8 cellular contexts compared by ENCODE assay signal in the genomic region with DNA sequence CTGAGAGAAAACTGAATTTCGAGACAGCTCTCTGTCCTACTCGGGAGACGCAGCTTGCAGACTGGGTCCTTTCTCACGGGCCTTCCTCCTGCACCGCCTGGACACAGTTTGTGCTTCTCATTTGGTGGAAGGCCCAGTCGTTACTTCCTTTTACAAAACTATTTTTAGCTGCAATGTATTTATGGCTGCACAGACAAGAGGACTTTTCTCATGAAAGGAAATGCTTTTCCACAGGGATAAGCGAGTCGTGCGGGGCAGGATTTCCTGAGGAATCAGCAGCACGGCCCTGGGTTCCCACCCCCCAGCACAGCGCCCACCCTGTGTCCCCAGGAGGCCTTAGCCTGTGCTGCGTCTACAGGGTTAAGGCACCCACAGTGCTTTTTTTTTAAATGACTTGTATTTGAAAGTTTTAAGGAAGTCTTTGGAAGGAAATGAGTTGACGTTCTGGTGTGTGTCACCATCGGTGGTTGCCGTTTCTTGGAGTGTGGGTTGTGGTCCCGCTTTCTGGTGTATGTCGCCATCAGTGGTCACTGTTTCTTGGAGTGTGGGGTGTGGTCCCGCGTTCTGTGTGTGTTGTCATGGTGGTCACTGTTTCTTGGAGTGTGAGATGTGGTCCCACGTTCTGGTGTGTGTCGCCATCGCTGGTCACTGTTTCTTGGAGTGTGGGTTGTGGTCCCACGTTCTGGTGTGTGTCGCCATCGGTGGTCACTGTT. TPM values are rescaled to one million over a fixed set of nuclear protein-coding genes. Genes with fewer than 3 reads are reported as not detected.
DNase-seq lines count a peak whose midpoint lies in the region; ATAC-seq and TF ChIP-seq lines count a peak whose summit lies in the region.

No MANE protein-coding gene starts in this region.

- H3K27ac Mint-ChIP-seq in stimulated activated naive CD8-positive, alpha-beta T cell treated with anti-CD3 and anti-CD28 coated beads, Interleukin-15, amount 100 ng/mL, for 72 hours: peak overlapping the region; percentile 40 to 79

- H3K4me1 Mint-ChIP-seq in stimulated activated naive CD8-positive, alpha-beta T cell treated with anti-CD3 and anti-CD28 coated beads, Interleukin-15, amount 100 ng/mL, for 72 hours: peaks cover 74% of the 10 kb centered on the region

- H3K4me3 ChIP-seq in right atrium auricular region: no peak overlapping the region

- H3K4me1 ChIP-seq in right atrium auricular region: peaks cover 0 to 78% of the 10 kb centered on the region in 2 donors

- H3K27me3 Mint-ChIP-seq in stimulated activated naive CD8-positive, alpha-beta T cell treated with anti-CD3 and anti-CD28 coated beads, Interleukin-15, amount 100 ng/mL, for 72 hours: no peaks in the 10 kb centered on the region

- no peaks in the 10 kb centered on the region for H3K36me3 ChIP-seq in right atrium auricular region

- no peaks in the 10 kb centered on the region for H3K27me3 ChIP-seq in right atrium auricular region

- TF ChIP-seq CTCF in right atrium auricular region (IDR thresholded peaks at IDR 0.05): no peak

- peak; percentile 90 for ATAC-seq in stimulated activated naive CD8-positive, alpha-beta T cell treated with anti-CD3 and anti-CD28 coated beads, Interleukin-15, amount 100 ng/mL, for 72 hours
- ATAC-seq in GM18502 (IDR thresholded peaks at IDR 0.05; ENCODE audit: poor library complexity, unreplicated experiment) (no peak), HG03460 (IDR thresholded peaks at IDR 0.05; ENCODE audit: unreplicated experiment) (no peak), GM18520 (IDR thresholded peaks at IDR 0.05; ENCODE audit: unreplicated experiment) (no peak)

- peaks cover 0 to 4% of the 10 kb centered on the region in 2 donors for H3K9me3 ChIP-seq in right atrium auricular region

- DNase-seq in activated naive CD4-positive, alpha-beta T cell treated with Interleukin-2 at 50 U/mL for 16 hours: peak; percentile 30
- DNase-seq in activated naive CD4-positive, alpha-beta T cell treated with anti-CD3 and anti-CD28 coated beads, Interleukin-2, amount 50 U/mL, for 16 hours: no peak
- peak; percentile 22 for DNase-seq in activated T-cell treated with anti-CD3 and anti-CD28 coated beads, Interleukin-2, amount 50 U/mL, for 1 hour
- peak; percentile 74 for DNase-seq in right atrium auricular region (ENCODE audit: low spot score)
- peak; percentile 44 to 91 for DNase-seq in stimulated activated naive CD8-positive, alpha-beta T cell treated with anti-CD3 and anti-CD28 coated beads, Interleukin-15, amount 100 ng/mL, for 72 hours

- H3K27ac ChIP-seq in right atrium auricular region: peak overlapping the region; percentile 44 to 49

- peak overlapping the region; percentile 49 to 69 for H3K4me3 Mint-ChIP-seq in stimulated activated naive CD8-positive, alpha-beta T cell treated with anti-CD3 and anti-CD28 coated beads, Interleukin-15, amount 100 ng/mL, for 72 hours

- H3K9me3 Mint-ChIP-seq in stimulated activated naive CD8-positive, alpha-beta T cell treated with anti-CD3 and anti-CD28 coated beads, Interleukin-15, amount 100 ng/mL, for 72 hours: no peaks in the 10 kb centered on the region

RNA-seq across cellular contexts. Expression of gene INPP5A, which starts 50.9 kb away (rescaled TPM):
- 100 to 1,000 TPM; 116 to 143 TPM for total RNA-seq in right atrium auricular region
